Comparison of ENCODE assay signal across 8 cellular contexts in genomic region chr18:54223568-54224241, GRCh38.
DNase-seq lines count a peak whose midpoint lies in the region; ATAC-seq and TF ChIP-seq lines count a peak whose summit lies in the region.

No MANE protein-coding gene starts in this region.

- peak overlapping the region; percentile 87 for H3K27ac Mint-ChIP-seq in memory B cell

- no peaks in the 10 kb centered on the region for H3K9me3 Mint-ChIP-seq in memory B cell

- H3K4me3 Mint-ChIP-seq in memory B cell, result peak overlapping the region; percentile 91

- peaks cover 2% of the 10 kb centered on the region for H3K36me3 Mint-ChIP-seq in memory B cell

- H3K4me3 ChIP-seq in AG09309 (ENCODE audit: control insufficient read depth, low read depth, low read length), result peak overlapping the region; percentile 98
- peak overlapping the region; percentile 54 for H3K4me3 ChIP-seq in effector memory CD4-positive, alpha-beta T cell (ENCODE audit: insufficient read depth, low read depth, low read length, poor library complexity, severe bottlenecking)

- H3K4me1 ChIP-seq in effector memory CD4-positive, alpha-beta T cell (ENCODE audit: control insufficient read depth, insufficient read depth, low read length, poor library complexity, severe bottlenecking), result peaks cover 15% of the 10 kb centered on the region

- H3K9me3 ChIP-seq in effector memory CD4-positive, alpha-beta T cell (ENCODE audit: control insufficient read depth, low read length), result no peaks in the 10 kb centered on the region

- no peaks in the 10 kb centered on the region for H3K27me3 ChIP-seq in effector memory CD4-positive, alpha-beta T cell (replicated peaks; ENCODE audit: control insufficient read depth, insufficient read depth, low read length, poor library complexity, severe bottlenecking)

- ATAC-seq in GM19023 (IDR thresholded peaks at IDR 0.05; ENCODE audit: unreplicated experiment) (peak; percentile 8), HG03196 (IDR thresholded peaks at IDR 0.05; ENCODE audit: unreplicated experiment) (peak; percentile 23), memory B cell (ENCODE audit: low read depth) (peak; percentile 15)

- peaks cover 29% of the 10 kb centered on the region for H3K4me1 Mint-ChIP-seq in memory B cell

- H3K27ac ChIP-seq in effector memory CD4-positive, alpha-beta T cell (ENCODE audit: insufficient read depth, low read length, poor library complexity, severe bottlenecking), result peak overlapping the region; percentile 70

- H3K27me3 Mint-ChIP-seq in memory B cell, result no peaks in the 10 kb centered on the region

- DNase-seq in AG09309 (ENCODE audit: low read depth), result peak; percentile 87
- DNase-seq in NCI-H446 treated with DMSO at 0.1 percent for 48 hours (lab: John Stamatoyannopoulos, UW), result peak; percentile 59
- peak; percentile 29 to 36 for DNase-seq in activated CD4-positive, alpha-beta T cell treated with anti-CD3 and anti-CD28 coated beads, Interleukin-2, amount 50 U/mL, for 4 hours
- peak; percentile 18 to 32 (median 18) for DNase-seq in effector memory CD4-positive, alpha-beta T cell
- peak in 1 of 2 donors; percentile 24 for DNase-seq in memory B cell (ENCODE audit: low spot score in 2 of 2)
- DNase-seq in stimulated activated CD8-positive, alpha-beta memory T cell treated with anti-CD3 and anti-CD28 coated beads, Interleukin-4, amount 100 ng/mL, for 48 hours, result peak; percentile 63

- H3K36me3 ChIP-seq in effector memory CD4-positive, alpha-beta T cell (ENCODE audit: control insufficient read depth, insufficient read depth, low read length), result no peaks in the 10 kb centered on the region

- TF ChIP-seq CTCF in AG09309 (IDR thresholded peaks at IDR 0.05; ENCODE audit: control insufficient read depth, insufficient read depth, low read depth, low read length, missing control alignments), result no peak
